11 cellular contexts compared by ENCODE assay signal in the genomic region with DNA sequence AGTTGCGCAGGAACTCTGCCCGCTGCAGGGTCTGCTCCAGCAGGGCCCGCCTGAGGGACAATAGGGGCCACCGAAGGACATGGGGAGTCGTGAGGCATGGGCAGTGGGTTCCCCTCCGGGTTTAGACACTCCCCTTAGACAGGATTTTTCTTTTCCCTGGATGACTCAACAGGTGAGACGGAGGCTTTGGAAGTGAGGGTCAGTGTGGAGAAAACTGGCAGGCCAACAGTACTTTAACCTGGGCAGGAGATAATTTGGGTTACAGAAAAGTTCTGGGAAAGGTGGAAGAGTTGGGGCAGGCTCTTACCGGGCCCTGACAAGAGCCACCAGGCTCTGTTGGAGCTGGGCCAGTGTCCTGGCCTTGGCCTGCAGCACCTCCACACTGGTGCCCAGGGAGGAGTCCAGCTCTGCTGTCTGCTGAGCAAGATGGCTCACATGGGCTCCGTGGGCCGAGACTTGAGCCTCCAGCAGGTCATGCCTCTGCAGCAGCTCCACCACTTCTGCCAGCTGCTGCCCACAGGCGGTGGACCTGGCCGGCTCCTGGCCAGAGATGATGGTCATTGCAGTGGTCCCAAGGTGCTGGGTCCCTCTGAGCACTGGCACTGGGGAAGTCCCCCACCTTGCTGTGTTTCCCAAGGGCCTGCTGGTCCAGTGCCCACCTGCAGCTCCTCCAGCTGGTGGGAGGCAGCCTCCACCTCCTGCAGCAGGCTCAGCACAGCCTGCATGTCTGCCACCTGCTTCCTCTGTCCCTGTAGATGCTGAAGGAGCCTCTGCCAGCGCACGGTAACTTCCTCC. TPM values are rescaled to one million over a fixed set of nuclear protein-coding genes. Genes with fewer than 3 reads are reported as not detected.
DNase-seq lines count a peak whose midpoint lies in the region; ATAC-seq and TF ChIP-seq lines count a peak whose summit lies in the region.
"Had no signal": no experiment of that assay in that cellular context is flagged by ENCODE, and none has a peak within 500 bp of the region (broad histone marks: within the 10 kb centered on the region; RNA-seq: fewer than 3 reads in every experiment).

No MANE protein-coding gene starts in this region.

- no peak overlapping the region for H3K9ac ChIP-seq in parathyroid adenoma

- intact Hi-C loops in left ventricle myocardium superior (cut with micrococcal nuclease), result no loop called here

- no peaks in the 10 kb centered on the region for H3K36me3 ChIP-seq in HEK293 (ENCODE audit: control insufficient read depth in 2 of 2, insufficient read depth in 1 of 2, low read length in 2 of 2)
- no peaks in the 10 kb centered on the region for H3K36me3 ChIP-seq in parathyroid adenoma (ENCODE audit: control insufficient read depth, insufficient read depth, low read length)

- H2AFZ ChIP-seq in parathyroid adenoma, result peak overlapping the region; percentile 73

- ATAC-seq in left ventricle myocardium superior, result peak; percentile 52
- no peak for ATAC-seq in GM18520 (IDR thresholded peaks at IDR 0.05; ENCODE audit: unreplicated experiment)
- ATAC-seq in HG02884 (IDR thresholded peaks at IDR 0.05; ENCODE audit: unreplicated experiment), result no peak
- ATAC-seq in GM21717 (IDR thresholded peaks at IDR 0.05; ENCODE audit: unreplicated experiment), result no peak
- ATAC-seq: stimulated activated naive CD8-positive, alpha-beta T cell treated with anti-CD3 and anti-CD28 coated beads, Interleukin-15, Interleukin-2, amounts not matched to agents 100 U/mL and 50 U/mL, for 24 hours had no signal

- H3K27me3 ChIP-seq in parathyroid adenoma (ENCODE audit: control insufficient read depth, insufficient read depth, low read length), result no peaks in the 10 kb centered on the region

- DNase-seq in RPMI8226 (peak; percentile 60), left ventricle myocardium superior (peak; percentile 67), NCI-H187 treated with DMSO at 0.1 percent for 48 hours (lab: John Stamatoyannopoulos, UW) (no peak)
- DNase-seq: midbrain; NCI-H1930; stimulated activated naive CD8-positive, alpha-beta T cell treated with anti-CD3 and anti-CD28 coated beads, Interleukin-15, Interleukin-2, amounts not matched to agents 100 U/mL and 50 U/mL, for 24 hours had no signal

- no peak for TF ChIP-seq CTCF in HEK293 (tag by site-specific recombination; IDR thresholded peaks at IDR 0.05)
- no peak for TF ChIP-seq CTCF in parathyroid adenoma (IDR thresholded peaks at IDR 0.05)

- H3K4me1 ChIP-seq in HEK293 (ENCODE audit: control insufficient read depth, insufficient read depth, low read length), result no peaks in the 10 kb centered on the region
- no peaks in the 10 kb centered on the region for H3K4me1 ChIP-seq in parathyroid adenoma

- H3K9me3 ChIP-seq in HEK293 (ENCODE audit: control insufficient read depth, insufficient read depth, low read depth, low read length), result no peaks in the 10 kb centered on the region
- no peaks in the 10 kb centered on the region for H3K9me3 ChIP-seq in parathyroid adenoma (ENCODE audit: control insufficient read depth, low read length)

- no peak overlapping the region for H3K27ac ChIP-seq in HEK293 (ENCODE audit: extremely low read depth, low read depth, low read length)
- no peak overlapping the region for H3K27ac ChIP-seq in parathyroid adenoma

- POLR2A ChIA-PET in HEK293 (lab: Yijun Ruan, JAX), result no interaction called here

- no peaks in the 10 kb centered on the region for H3K79me2 ChIP-seq in parathyroid adenoma

- H3K4me2 ChIP-seq in parathyroid adenoma (ENCODE audit: low read length), result peak overlapping the region; percentile 55

- CTCF ChIA-PET in HEK293 (lab: Yijun Ruan, JAX), result no interaction called here

- H3K4me3 ChIP-seq in HEK293 (ENCODE audit: low read depth, low read length) (no peak overlapping the region), parathyroid adenoma (ENCODE audit: low read depth, low read length) (peak overlapping the region; percentile 34)

TF ChIP-seq in HEK293, 187 proteins besides CTCF, POLR2A, EP300 and RAD21:
- TF ChIP-seq ZIC2 (tag by site-specific recombination; IDR thresholded peaks at IDR 0.05), result peak; percentile 71
- no peak for TF ChIP-seq ZNF223 (tag by site-specific recombination; IDR thresholded peaks at IDR 0.05)
- no peak for TF ChIP-seq FEZF1 (tag by site-specific recombination; IDR thresholded peaks at IDR 0.05)
- no peak for TF ChIP-seq ZNF138 (tag by site-specific recombination; IDR thresholded peaks at IDR 0.05; ENCODE audit: borderline replicate concordance)
- no peak for TF ChIP-seq ZNF302 (tag by site-specific recombination; IDR thresholded peaks at IDR 0.05; ENCODE audit: low read depth)
- no peak for TF ChIP-seq ZBTB7A (tag by site-specific recombination; IDR thresholded peaks at IDR 0.05; ENCODE audit: low read depth)
- peak; percentile 54 for TF ChIP-seq SCRT2 (tag by site-specific recombination; IDR thresholded peaks at IDR 0.05)
- no peak for TF ChIP-seq ZNF558 (tag by site-specific recombination; IDR thresholded peaks at IDR 0.05)

RNA-seq across cellular contexts. Expression of gene SPTBN5, which starts 11.0 kb away (rescaled TPM):
- 3.6 TPM for total RNA-seq in left ventricle myocardium superior

RNA-seq across cellular contexts. Expression of gene PLA2G4B, which starts 44.2 kb away (rescaled TPM):
- total RNA-seq in left ventricle myocardium superior, result 5.7 TPM

RNA-seq across cellular contexts. Expression of gene JMJD7, which starts 55.0 kb away (rescaled TPM):
- total RNA-seq in left ventricle myocardium superior, result 16.7 TPM
